ENCODE assay signal across 21 cellular contexts in the genomic region with DNA sequence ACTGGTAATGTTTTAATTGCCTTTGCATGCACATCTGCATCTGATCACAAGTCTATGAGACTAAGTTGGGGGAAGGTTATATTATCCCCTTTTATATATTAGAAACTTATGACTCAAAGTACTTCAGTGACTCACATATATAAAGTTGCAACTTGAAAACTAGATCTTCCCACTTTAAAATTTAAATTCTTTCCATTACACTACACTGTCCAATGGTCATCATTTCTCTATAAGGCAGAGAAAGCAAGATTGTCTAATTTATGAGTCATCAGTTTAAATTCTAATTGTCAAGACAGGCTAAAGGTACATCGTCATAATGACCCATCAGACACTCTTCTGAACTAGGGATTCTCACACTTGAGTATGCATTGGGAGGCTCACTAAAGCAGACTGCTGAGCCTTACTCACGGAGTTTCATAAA. TPM values are rescaled to one million over a fixed set of nuclear protein-coding genes. Genes with fewer than 3 reads are reported as not detected.
DNase-seq lines count a peak whose midpoint lies in the region; ATAC-seq and TF ChIP-seq lines count a peak whose summit lies in the region.
"Had no signal": no experiment of that assay in that cellular context is flagged by ENCODE, and none has a peak within 500 bp of the region (broad histone marks: within the 10 kb centered on the region; RNA-seq: fewer than 3 reads in every experiment).

No MANE protein-coding gene starts in this region.

- H3K4me1 ChIP-seq in ACC112 (ENCODE audit: control insufficient read depth, insufficient read depth, low read length, unreplicated experiment) (peaks cover 21% of the 10 kb centered on the region), HEK293 (ENCODE audit: control insufficient read depth, insufficient read depth, low read length) (no peaks in the 10 kb centered on the region), GM23338 (ENCODE audit: insufficient read depth) (no peaks in the 10 kb centered on the region)
- H3K4me1 ChIP-seq: right atrium auricular region, upper lobe of right lung had no signal

- H3K36me3 ChIP-seq in ACC112 (ENCODE audit: insufficient read depth, low read length) (no peaks in the 10 kb centered on the region), HEK293 (ENCODE audit: control insufficient read depth in 2 of 2, insufficient read depth in 1 of 2, low read length in 2 of 2) (no peaks in the 10 kb centered on the region), GM23338 (ENCODE audit: insufficient read depth) (no peaks in the 10 kb centered on the region)
- H3K36me3 ChIP-seq: right atrium auricular region, upper lobe of right lung had no signal

- H3K27ac Mint-ChIP-seq in activated T-helper 17 cell treated with anti-CD3 and anti-CD28 coated beads, Interleukin-2, amount 50 U/mL, for 72 hours, result no peak overlapping the region
- no peak overlapping the region for H3K27ac Mint-ChIP-seq in GM23338
- H3K27ac Mint-ChIP-seq: brain had no signal

- DNase-seq in fibroblast of the aortic adventitia (ENCODE audit: low read depth), result peak; percentile 7
- no peak for DNase-seq in nucleus accumbens (lab: John Stamatoyannopoulos, UW)
- DNase-seq in GM23338 (ENCODE audit: low spot score), result no peak
- DNase-seq: activated CD4-positive, alpha-beta T cell treated with anti-CD3 and anti-CD28 coated beads, Interleukin-2, amount 50 U/mL, for 48 hours; activated effector memory CD4-positive, alpha-beta T cell treated with Interleukin-2 at 50 U/mL for 16 hours; DMS153; effector memory CD4-positive, alpha-beta T cell; KG1; NCI-H1417 treated with DMSO at 0.1 percent for 48 hours; stimulated activated CD4-positive, alpha-beta T cell treated with anti-CD3 and anti-CD28 coated beads, Interleukin-4, amount 100 ng/mL, for 1 hour; upper lobe of right lung had no signal

- POLR2A ChIA-PET in HEK293 (lab: Yijun Ruan, JAX), result no interaction called here

- H3K9me3 ChIP-seq in HEK293 (ENCODE audit: control insufficient read depth, insufficient read depth, low read depth, low read length), result no peaks in the 10 kb centered on the region
- H3K9me3 ChIP-seq: right atrium auricular region, upper lobe of right lung had no signal

- H3K36me3 Mint-ChIP-seq in activated T-helper 17 cell treated with anti-CD3 and anti-CD28 coated beads, Interleukin-2, amount 50 U/mL, for 72 hours (ENCODE audit: low read depth), result no peaks in the 10 kb centered on the region
- H3K36me3 Mint-ChIP-seq in GM23338 (ENCODE audit: low read depth), result no peaks in the 10 kb centered on the region
- H3K36me3 Mint-ChIP-seq: brain had no signal

- H3K4me2 ChIP-seq in GM23338, result no peak overlapping the region

- H3K79me2 ChIP-seq in ACC112 (ENCODE audit: control insufficient read depth, insufficient read depth, low read length, unreplicated experiment), result no peaks in the 10 kb centered on the region
- H3K79me2 ChIP-seq in GM23338 (replicated peaks; ENCODE audit: insufficient read depth), result no peaks in the 10 kb centered on the region

- no peak overlapping the region for H3K4me3 Mint-ChIP-seq in activated T-helper 17 cell treated with anti-CD3 and anti-CD28 coated beads, Interleukin-2, amount 50 U/mL, for 72 hours
- H3K4me3 Mint-ChIP-seq in GM23338, result no peak overlapping the region
- H3K4me3 Mint-ChIP-seq: brain had no signal

- H3F3A ChIP-seq in GM23338 (replicated peaks; ENCODE audit: low read depth), result no peaks in the 10 kb centered on the region

- no peaks in the 10 kb centered on the region for H3K9me2 ChIP-seq in GM23338 (ENCODE audit: insufficient read depth)

- TF ChIP-seq CTCF in HEK293 (tag by site-specific recombination; IDR thresholded peaks at IDR 0.05) (no peak), fibroblast of the aortic adventitia (IDR thresholded peaks at IDR 0.05; ENCODE audit: insufficient read depth, low read length) (no peak), GM23338 (conservative IDR thresholded peaks at IDR 0.05; ENCODE audit: low read depth in 2 of 2) (no peak)

- H3K4me1 Mint-ChIP-seq in activated T-helper 17 cell treated with anti-CD3 and anti-CD28 coated beads, Interleukin-2, amount 50 U/mL, for 72 hours, result no peaks in the 10 kb centered on the region
- no peaks in the 10 kb centered on the region for H3K4me1 Mint-ChIP-seq in GM23338

- H3K27ac ChIP-seq in ACC112 (ENCODE audit: low read depth, low read length) (peak overlapping the region; percentile 91), HEK293 (ENCODE audit: extremely low read depth, low read depth, low read length) (no peak overlapping the region), GM23338 (ENCODE audit: low read depth) (no peak overlapping the region)
- H3K27ac ChIP-seq: right atrium auricular region, upper lobe of right lung had no signal

- no peaks in the 10 kb centered on the region for H3K27me3 ChIP-seq in ACC112 (ENCODE audit: insufficient read depth, low read length)
- H3K27me3 ChIP-seq in GM23338 (ENCODE audit: insufficient read depth), result no peaks in the 10 kb centered on the region
- H3K27me3 ChIP-seq: right atrium auricular region, upper lobe of right lung had no signal

- no peaks in the 10 kb centered on the region for H4K20me1 ChIP-seq in GM23338 (replicated peaks; ENCODE audit: insufficient read depth)

- no peaks in the 10 kb centered on the region for H3K9me3 Mint-ChIP-seq in activated T-helper 17 cell treated with anti-CD3 and anti-CD28 coated beads, Interleukin-2, amount 50 U/mL, for 72 hours
- H3K9me3 Mint-ChIP-seq in GM23338, result no peaks in the 10 kb centered on the region
- H3K9me3 Mint-ChIP-seq: brain had no signal

- H3K27me3 Mint-ChIP-seq in activated T-helper 17 cell treated with anti-CD3 and anti-CD28 coated beads, Interleukin-2, amount 50 U/mL, for 72 hours, result peaks cover 23% of the 10 kb centered on the region
- H3K27me3 Mint-ChIP-seq in GM23338 (ENCODE audit: insufficient read depth, low read depth, poor library complexity), result no peaks in the 10 kb centered on the region

- peak overlapping the region; percentile 51 for H3K4me3 ChIP-seq in ACC112 (ENCODE audit: low read depth, low read length)
- H3K4me3 ChIP-seq in HEK293 (ENCODE audit: low read depth, low read length), result no peak overlapping the region
- H3K4me3 ChIP-seq in fibroblast of the aortic adventitia (ENCODE audit: low read depth, low read length), result no peak overlapping the region
- H3K4me3 ChIP-seq in GM23338, result no peak overlapping the region
- H3K4me3 ChIP-seq: lung, right atrium auricular region, upper lobe of right lung had no signal

- ATAC-seq in activated T-helper 17 cell treated with anti-CD3 and anti-CD28 coated beads, Interleukin-2, amount 50 U/mL, for 72 hours (replicated peaks), result peak; percentile 16
- ATAC-seq in GM23338 (no peak), HG03159 (IDR thresholded peaks at IDR 0.05; ENCODE audit: unreplicated experiment) (no peak), HG02571 (IDR thresholded peaks at IDR 0.05; ENCODE audit: unreplicated experiment) (no peak)
- ATAC-seq: upper lobe of right lung had no signal

- CTCF ChIA-PET in HEK293 (lab: Yijun Ruan, JAX), result no interaction called here

- H2AFZ ChIP-seq in ACC112 (ENCODE audit: low read length, unreplicated experiment), result peak overlapping the region; percentile 36
- H2AFZ ChIP-seq in GM23338, result no peak overlapping the region

TF ChIP-seq in HEK293, 187 proteins besides CTCF, POLR2A, EP300 and RAD21 (continues in another document):
- 0 out of 2 replicates have a peak, but pooled peaks have one; percentile 38 for TF ChIP-seq ZNF629 (tag by site-specific recombination; IDR thresholded peaks at IDR 0.05)
- no peak for TF ChIP-seq ZNF830 (tag by site-specific recombination; IDR thresholded peaks at IDR 0.05; ENCODE audit: low read depth)
- TF ChIP-seq, protein P1, sequence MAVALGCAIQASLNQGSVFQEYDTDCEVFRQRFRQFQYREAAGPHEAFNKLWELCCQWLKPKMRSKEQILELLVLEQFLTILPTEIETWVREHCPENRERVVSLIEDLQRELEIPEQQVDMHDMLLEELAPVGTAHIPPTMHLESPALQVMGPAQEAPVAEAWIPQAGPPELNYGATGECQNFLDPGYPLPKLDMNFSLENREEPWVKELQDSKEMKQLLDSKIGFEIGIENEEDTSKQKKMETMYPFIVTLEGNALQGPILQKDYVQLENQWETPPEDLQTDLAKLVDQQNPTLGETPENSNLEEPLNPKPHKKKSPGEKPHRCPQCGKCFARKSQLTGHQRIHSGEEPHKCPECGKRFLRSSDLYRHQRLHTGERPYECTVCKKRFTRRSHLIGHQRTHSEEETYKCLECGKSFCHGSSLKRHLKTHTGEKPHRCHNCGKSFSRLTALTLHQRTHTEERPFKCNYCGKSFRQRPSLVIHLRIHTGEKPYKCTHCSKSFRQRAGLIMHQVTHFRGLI (tag by site-specific recombination; IDR thresholded peaks at IDR 0.05), result no peak
- no peak for TF ChIP-seq ZNF776 (tag by site-specific recombination; IDR thresholded peaks at IDR 0.05; ENCODE audit: borderline replicate concordance)

TF ChIP-seq in GM23338, 12 proteins besides CTCF, POLR2A, EP300 and RAD21 (continues in another document):
- TF ChIP-seq EZH2 (IDR thresholded peaks at IDR 0.05; ENCODE audit: low read depth, unreplicated experiment), result no peak
- no peak for TF ChIP-seq POLR2AphosphoS5 (IDR thresholded peaks at IDR 0.05; ENCODE audit: low read depth)
- no peak for TF ChIP-seq EZH2phosphoT487 (IDR thresholded peaks at IDR 0.05; ENCODE audit: unreplicated experiment)

RNA-seq across cellular contexts. Expression of gene CPA3, which starts 37.9 kb away (rescaled TPM):
- total RNA-seq in activated T-helper 17 cell treated with anti-CD3 and anti-CD28 coated beads, Interleukin-2, amount 50 U/mL, for 72 hours, result not detected
- 0.18 and 1.6 TPM in 2 replicates for total RNA-seq in fibroblast of the aortic adventitia (ENCODE audit: low replicate concordance)
- not detected in 2 replicates for total RNA-seq in GM23338 (2014; rRNA removed; shearing (Covaris generic))
- not detected in 2 replicates for polyA plus RNA-seq in GM23338 (2016; fragmentation: Nextera tagmentation; extraction: Ambion mirVana)
- total RNA-seq: SK-MEL-5 had no signal
- polyA plus RNA-seq: neural cell had no signal
